8 cellular contexts compared by ENCODE assay signal in genomic region chr1:109931189-109931672, GRCh38. TPM values are rescaled to one million over a fixed set of nuclear protein-coding genes. Genes with fewer than 3 reads are reported as not detected.
DNase-seq lines count a peak whose midpoint lies in the region; ATAC-seq and TF ChIP-seq lines count a peak whose summit lies in the region.

No MANE protein-coding gene starts in this region.

- H3K4me2 ChIP-seq in PC-3 (ENCODE audit: low read length): no peak overlapping the region

- DNase-seq in COLO668 (lab: John Stamatoyannopoulos, UW; ENCODE audit: unreplicated experiment) (peak; percentile 59), PC-3 (peak; percentile 42), esophagus squamous epithelium (lab: John Stamatoyannopoulos, UW) (no peak), occipital lobe (lab: John Stamatoyannopoulos, UW) (no peak), NCI-H1105 treated with DMSO at 0.1 percent for 48 hours (lab: John Stamatoyannopoulos, UW) (no peak), NCI-H1048 (lab: John Stamatoyannopoulos, UW) (no peak)
- no peak for DNase-seq in effector memory CD8-positive, alpha-beta T cell

- TF ChIP-seq CTCF in PC-3 (conservative IDR thresholded peaks at IDR 0.05; ENCODE audit: low read depth, low read length) (no peak), esophagus squamous epithelium (IDR thresholded peaks at IDR 0.05) (no peak)

- no peaks in the 10 kb centered on the region for H3K9me2 ChIP-seq in PC-3 (replicated peaks; ENCODE audit: low read length)

- H4K20me1 ChIP-seq in PC-3 (ENCODE audit: low read length): no peaks in the 10 kb centered on the region

- no peak overlapping the region for H3K9ac ChIP-seq in PC-3 (ENCODE audit: low read length)
- H3K9ac ChIP-seq in mucosa of stomach (ENCODE audit: low read length): peak overlapping the region; percentile 23

- H3K27ac ChIP-seq in PC-3 (ENCODE audit: low read length): no peak overlapping the region
- peak overlapping the region; percentile 71 to 89 (median 84) for H3K27ac ChIP-seq in esophagus squamous epithelium

- H3K4me3 ChIP-seq in PC-3 (ENCODE audit: low read length) (no peak overlapping the region), esophagus squamous epithelium (no peak overlapping the region), mucosa of stomach (ENCODE audit: low read length) (no peak overlapping the region)

- no peak overlapping the region for H3K4me3 Mint-ChIP-seq in effector memory CD8-positive, alpha-beta T cell

- H3K27me3 ChIP-seq in PC-3 (ENCODE audit: low read length) (no peaks in the 10 kb centered on the region), esophagus squamous epithelium (no peaks in the 10 kb centered on the region), mucosa of stomach (ENCODE audit: control insufficient read depth, insufficient read depth, low read length) (no peaks in the 10 kb centered on the region)

- ATAC-seq in PC-3: peak; percentile 59
- ATAC-seq in effector memory CD8-positive, alpha-beta T cell (replicated peaks): no peak

- H2AFZ ChIP-seq in PC-3 (ENCODE audit: low read length): no peak overlapping the region

- no peaks in the 10 kb centered on the region for H3K79me2 ChIP-seq in PC-3 (ENCODE audit: low read length)

- no peaks in the 10 kb centered on the region for H3K27me3 Mint-ChIP-seq in effector memory CD8-positive, alpha-beta T cell

- peak overlapping the region in 1 of 2 donors; percentile 13 for H3K27ac Mint-ChIP-seq in effector memory CD8-positive, alpha-beta T cell

- peaks cover 0 to 18% of the 10 kb centered on the region in 2 donors for H3K4me1 Mint-ChIP-seq in effector memory CD8-positive, alpha-beta T cell (ENCODE audit: low read depth in 2 of 2)

- no peaks in the 10 kb centered on the region for H3K9me3 ChIP-seq in PC-3 (ENCODE audit: low read length)
- no peaks in the 10 kb centered on the region for H3K9me3 ChIP-seq in esophagus squamous epithelium
- no peaks in the 10 kb centered on the region for H3K9me3 ChIP-seq in mucosa of stomach (ENCODE audit: control insufficient read depth, low read length)

- no peaks in the 10 kb centered on the region for H3K9me3 Mint-ChIP-seq in effector memory CD8-positive, alpha-beta T cell

- CTCF ChIA-PET in PC-3 (lab: Charles Lee): no interaction called here

- intact Hi-C loops in PC-3 (cut with micrococcal nuclease) (loop anchor here (5.0 kb wide), 1 partner anchor 51 kb away; the partner anchor contains the start of gene AHCYL1), esophagus squamous epithelium (cut with DNase I) (no loop called here)

- peaks cover 10% of the 10 kb centered on the region for H3K36me3 Mint-ChIP-seq in effector memory CD8-positive, alpha-beta T cell (ENCODE audit: insufficient read depth)

- POLR2A ChIA-PET in PC-3 (lab: Charles Lee; ENCODE audit: unreplicated experiment): no interaction called here

- no peak for TF ChIP-seq POLR2A in esophagus squamous epithelium (IDR thresholded peaks at IDR 0.05)

- 24 to 43% methylated on average over 4 to 6 of the region's 8 CpGs for WGBS in esophagus squamous epithelium, 2 donors

- no TSS peak for BruUV-seq in PC-3 (replicated peaks; lab: Mats Ljungman, UMichigan)

- no peaks in the 10 kb centered on the region for H3K36me3 ChIP-seq in PC-3 (ENCODE audit: low read depth, low read length)
- peaks cover 0 to 34% (median 9%) of the 10 kb centered on the region in 3 donors for H3K36me3 ChIP-seq in esophagus squamous epithelium
- H3K36me3 ChIP-seq in mucosa of stomach (ENCODE audit: control insufficient read depth, insufficient read depth, low read length): peaks cover 6% of the 10 kb centered on the region

- H3F3A ChIP-seq in PC-3 (ENCODE audit: low read length, unreplicated experiment): no peaks in the 10 kb centered on the region

- H3K4me1 ChIP-seq in PC-3 (ENCODE audit: insufficient read depth, low read length) (peaks cover 7% of the 10 kb centered on the region; the same call in 1 of the 2 replicates), esophagus squamous epithelium (peaks cover 47 to 82% (median 71%) of the 10 kb centered on the region in 3 donors), mucosa of stomach (ENCODE audit: control insufficient read depth, insufficient read depth, low read length) (peaks cover 63% of the 10 kb centered on the region)

RNA-seq across cellular contexts. Expression of gene CSF1, which starts 20.6 kb away (rescaled TPM):
- total RNA-seq in PC-3 (2014; rRNA removed): 2.0 and 4.1 TPM in 2 replicates
- total RNA-seq in esophagus squamous epithelium: 10 to 100 TPM in 3 of 4 donors, 1 to 10 TPM in 1; 7.6 to 34.8 (median 15.9) TPM
- 3.9 TPM for total RNA-seq in occipital lobe

RNA-seq across cellular contexts. Expression of gene AHCYL1, which starts 53.3 kb away (rescaled TPM):
- 35.8 and 40.9 TPM in 2 replicates for total RNA-seq in PC-3 (2014; rRNA removed)
- 10 to 100 TPM; 49.7 to 60.3 (median 53.0) TPM for total RNA-seq in esophagus squamous epithelium
- total RNA-seq in occipital lobe: 26.4 TPM

Comparison
In these comparisons a context has a peak if more than half of its experiments do, and no peak if none do; other contexts are left out.
1. DNase-seq: peak in COLO668 (single experiment) and PC-3 (single experiment); none in esophagus squamous epithelium (single experiment), occipital lobe (single experiment), effector memory CD8-positive, alpha-beta T cell (0 of 3), NCI-H1105 treated with DMSO at 0.1 percent for 48 hours (single experiment) and NCI-H1048 (single experiment).